19 cellular contexts compared by ENCODE assay signal in the genomic region with DNA sequence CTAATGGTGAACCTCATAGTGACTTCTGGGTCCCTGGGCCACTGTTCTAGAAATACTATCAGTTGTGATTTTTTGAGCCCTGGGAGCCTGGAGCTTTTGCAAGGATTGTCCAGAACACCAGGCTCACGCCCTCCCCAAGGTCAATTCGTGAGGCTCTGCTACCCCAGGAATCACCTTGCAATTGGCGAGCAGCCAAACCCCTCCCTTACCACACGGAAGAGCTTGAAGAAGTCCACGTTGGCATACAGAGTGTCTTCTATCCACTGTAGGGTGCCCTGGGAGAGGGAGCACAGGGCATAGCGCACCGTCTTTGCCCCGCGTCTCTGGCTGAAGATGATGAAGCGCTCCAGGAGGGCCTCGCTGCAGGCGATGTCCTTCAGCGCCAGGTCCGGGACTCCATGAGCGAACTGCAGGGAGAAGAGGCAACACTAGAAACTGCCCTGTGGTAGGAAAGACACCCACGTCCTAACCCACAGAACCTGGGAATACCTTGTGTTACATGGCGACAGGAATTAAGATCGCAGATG. TPM values are rescaled to one million over a fixed set of nuclear protein-coding genes. Genes with fewer than 3 reads are reported as not detected.
DNase-seq lines count a peak whose midpoint lies in the region; ATAC-seq and TF ChIP-seq lines count a peak whose summit lies in the region.
"Had no signal": no experiment of that assay in that cellular context is flagged by ENCODE, and none has a peak within 500 bp of the region (broad histone marks: within the 10 kb centered on the region; RNA-seq: fewer than 3 reads in every experiment).

No MANE protein-coding gene starts in this region.

- H3K4me1 Mint-ChIP-seq in osteocyte (ENCODE audit: unreplicated experiment): peaks cover 55% of the 10 kb centered on the region
- H3K4me1 Mint-ChIP-seq in activated naive CD8-positive, alpha-beta T cell treated with anti-CD3 and anti-CD28 coated beads, Interleukin-2, amount 50 U/mL, for 24 hours: no peaks in the 10 kb centered on the region

- H3K4me1 ChIP-seq in left ventricle myocardium inferior: peaks cover 48% of the 10 kb centered on the region
- peaks cover 0 to 34% of the 10 kb centered on the region in 2 donors for H3K4me1 ChIP-seq in right atrium auricular region
- no peaks in the 10 kb centered on the region for H3K4me1 ChIP-seq in colonic mucosa
- H3K4me1 ChIP-seq in tibial artery: peaks cover 4 to 42% (median 33%) of the 10 kb centered on the region in 4 donors

- intact Hi-C loops in left ventricle myocardium inferior (cut with micrococcal nuclease): no loop called here
- intact Hi-C loops in colonic mucosa (cut with DNase I): no loop called here
- intact Hi-C loops in tibial artery (cut with DNase I; ENCODE audit: low total_unique reads): no loop called here

- H3K36me3 ChIP-seq in left ventricle myocardium inferior (no peaks in the 10 kb centered on the region), right atrium auricular region (no peaks in the 10 kb centered on the region), colonic mucosa (no peaks in the 10 kb centered on the region), tibial artery (no peaks in the 10 kb centered on the region)
- H3K36me3 ChIP-seq: SJSA1 had no signal

- no peaks in the 10 kb centered on the region for H3K27me3 Mint-ChIP-seq in osteocyte (ENCODE audit: unreplicated experiment)
- peaks cover 2% of the 10 kb centered on the region for H3K27me3 Mint-ChIP-seq in activated naive CD8-positive, alpha-beta T cell treated with anti-CD3 and anti-CD28 coated beads, Interleukin-2, amount 50 U/mL, for 24 hours

- H3K9me3 Mint-ChIP-seq in osteocyte (ENCODE audit: unreplicated experiment): no peaks in the 10 kb centered on the region
- H3K9me3 Mint-ChIP-seq in activated naive CD8-positive, alpha-beta T cell treated with anti-CD3 and anti-CD28 coated beads, Interleukin-2, amount 50 U/mL, for 24 hours: no peaks in the 10 kb centered on the region

- H3K27me3 ChIP-seq in left ventricle myocardium inferior (ENCODE audit: low read depth) (no peaks in the 10 kb centered on the region), right atrium auricular region (no peaks in the 10 kb centered on the region), colonic mucosa (no peaks in the 10 kb centered on the region), tibial artery (no peaks in the 10 kb centered on the region)
- H3K27me3 ChIP-seq: SJSA1 had no signal

- no peak for TF ChIP-seq CTCF in left ventricle myocardium inferior (IDR thresholded peaks at IDR 0.05; ENCODE audit: borderline replicate concordance)
- TF ChIP-seq CTCF in right atrium auricular region (IDR thresholded peaks at IDR 0.05): no peak
- TF ChIP-seq CTCF in colonic mucosa (IDR thresholded peaks at IDR 0.05): no peak
- TF ChIP-seq CTCF in osteocyte (IDR thresholded peaks at IDR 0.05): no peak
- no peak for TF ChIP-seq CTCF in tibial artery (IDR thresholded peaks at IDR 0.05)

- ATAC-seq in GM19397 (IDR thresholded peaks at IDR 0.05; ENCODE audit: unreplicated experiment): no peak
- ATAC-seq in activated naive CD8-positive, alpha-beta T cell treated with anti-CD3 and anti-CD28 coated beads, Interleukin-2, amount 50 U/mL, for 24 hours: no peak

- H3K9ac ChIP-seq in colonic mucosa (ENCODE audit: low read depth in 2 of 2, low read length in 2 of 2): no peak overlapping the region

- peak overlapping the region; percentile 97 for H3K27ac Mint-ChIP-seq in osteocyte (ENCODE audit: unreplicated experiment)
- H3K27ac Mint-ChIP-seq in activated naive CD8-positive, alpha-beta T cell treated with anti-CD3 and anti-CD28 coated beads, Interleukin-2, amount 50 U/mL, for 24 hours: no peak overlapping the region

- H3K4me3 Mint-ChIP-seq in osteocyte (ENCODE audit: unreplicated experiment): no peak overlapping the region
- no peak overlapping the region for H3K4me3 Mint-ChIP-seq in activated naive CD8-positive, alpha-beta T cell treated with anti-CD3 and anti-CD28 coated beads, Interleukin-2, amount 50 U/mL, for 24 hours

- H3K9me3 ChIP-seq in left ventricle myocardium inferior (replicated peaks) (no peaks in the 10 kb centered on the region), right atrium auricular region (no peaks in the 10 kb centered on the region), colonic mucosa (no peaks in the 10 kb centered on the region), tibial artery (no peaks in the 10 kb centered on the region)
- H3K9me3 ChIP-seq: SJSA1 had no signal

- no peak for DNase-seq in left ventricle myocardium inferior
- DNase-seq in right atrium auricular region (ENCODE audit: low spot score): no peak
- peak; percentile 30 for DNase-seq in colonic mucosa
- DNase-seq in osteocyte (ENCODE audit: extremely low spot score, unreplicated experiment): no peak
- DNase-seq in tibial artery: no peak
- DNase-seq in activated naive CD8-positive, alpha-beta T cell treated with anti-CD3 and anti-CD28 coated beads, Interleukin-2, amount 50 U/mL, for 24 hours: no peak
- no peak for DNase-seq in ecto neural progenitor cell (ENCODE audit: low spot score)
- DNase-seq: DND-41; GF-D8; Karpas-422; NCI-H1417; NCI-H1930; NCI-H524 treated with DMSO at 0.1 percent for 48 hours; NK-92 treated with Interleukin-12 subunit alpha and Interleukin-12 subunit beta, amount 100 ng/mL, for 24 hours; OCI-M1 had no signal

- H3K36me3 Mint-ChIP-seq in osteocyte (ENCODE audit: unreplicated experiment): no peaks in the 10 kb centered on the region
- H3K36me3 Mint-ChIP-seq in activated naive CD8-positive, alpha-beta T cell treated with anti-CD3 and anti-CD28 coated beads, Interleukin-2, amount 50 U/mL, for 24 hours (ENCODE audit: low read depth): no peaks in the 10 kb centered on the region
- H3K36me3 Mint-ChIP-seq: CD14-positive monocyte had no signal

- no peak overlapping the region for H3K4me3 ChIP-seq in left ventricle myocardium inferior
- no peak overlapping the region for H3K4me3 ChIP-seq in right atrium auricular region
- no peak overlapping the region for H3K4me3 ChIP-seq in colonic mucosa
- H3K4me3 ChIP-seq in tibial artery: no peak overlapping the region
- H3K4me3 ChIP-seq: SJSA1 had no signal

- peak overlapping the region; percentile 44 for H3K27ac ChIP-seq in left ventricle myocardium inferior (replicated peaks)
- H3K27ac ChIP-seq in right atrium auricular region: no peak overlapping the region
- no peak overlapping the region for H3K27ac ChIP-seq in colonic mucosa
- H3K27ac ChIP-seq in tibial artery: no peak overlapping the region
- H3K27ac ChIP-seq: RWPE1, SJSA1 had no signal

RNA-seq across cellular contexts. Expression of gene ABCA4, which starts 22.3 kb away (rescaled TPM):
- total RNA-seq in left ventricle myocardium inferior: 0.11 TPM
- under 1 TPM in 1 of 2 donors, not detected in 1; 0.51 TPM for total RNA-seq in right atrium auricular region
- under 1 TPM; 0.02 to 0.27 TPM for total RNA-seq in colonic mucosa
- 6.0 and 6.6 TPM in 2 replicates for total RNA-seq in osteocyte
